In the genomic region with DNA sequence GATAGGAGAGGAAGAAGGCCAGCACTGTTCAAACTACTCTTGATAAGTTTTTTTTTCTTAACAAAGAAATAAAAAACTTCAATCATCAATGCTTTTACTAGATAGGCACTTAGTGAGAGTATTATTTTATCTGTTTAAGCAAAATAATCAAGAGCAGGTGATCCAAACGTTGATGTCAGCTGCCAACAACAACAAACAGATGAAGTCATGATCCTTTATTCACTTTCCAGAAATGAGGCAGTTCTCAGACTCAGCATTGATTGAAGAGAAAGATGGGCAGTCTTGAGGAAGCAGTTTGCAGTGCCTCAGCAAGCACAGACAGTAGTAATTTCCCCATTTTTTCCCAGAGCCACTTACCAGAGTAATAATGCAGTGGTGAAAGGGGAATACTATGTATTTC, we compare ENCODE assay signal across 30 cellular contexts. TPM values are rescaled to one million over a fixed set of nuclear protein-coding genes. Genes with fewer than 3 reads are reported as not detected.
DNase-seq lines count a peak whose midpoint lies in the region; ATAC-seq and TF ChIP-seq lines count a peak whose summit lies in the region.
"Had no signal": no experiment of that assay in that cellular context is flagged by ENCODE, and none has a peak within 500 bp of the region (broad histone marks: within the 10 kb centered on the region; RNA-seq: fewer than 3 reads in every experiment).

No MANE protein-coding gene starts in this region.

- DNase-seq in right cardiac atrium (no peak), Right ventricle myocardium superior (no peak), dermis microvascular lymphatic vessel endothelial cell (ENCODE audit: low read depth in 2 of 2) (peak; percentile 3 to 88), mesothelial cell of epicardium (ENCODE audit: low spot score in 2 of 2, unreplicated experiment in 2 of 2) (no peak), SKM-1 treated with dmso at 0.1 percent for 144 hours (lab: John Stamatoyannopoulos, UW; ENCODE audit: unreplicated experiment) (no peak), NCI-H2171 (lab: John Stamatoyannopoulos, UW) (no peak)
- no peak for DNase-seq in stimulated activated naive CD8-positive, alpha-beta T cell treated with anti-CD3 and anti-CD28 coated beads, Interleukin-15, Interleukin-2, amounts not matched to agents 100 U/mL and 50 U/mL, for 24 hours
- DNase-seq: activated CD4-positive, alpha-beta T cell treated with anti-CD3 and anti-CD28 coated beads, Interleukin-2, amount 50 U/mL, for 4 hours; activated CD4-positive, CD25-positive, alpha-beta regulatory T cell; activated naive CD4-positive, alpha-beta T cell treated with anti-CD3 and anti-CD28 coated beads for 36 hours; amygdala; CD4-positive, alpha-beta T cell; hippocampal formation; immature natural killer cell; NCI-H1092 treated with DMSO at 0.1 percent for 48 hours; NCI-H187; NCI-H226; NCI-H69; SHP77 treated with DMSO at 0.1 percent for 48 hours; stimulated activated naive CD4-positive, alpha-beta T cell treated with Interleukin-2 at 50 U/mL for 16 hours; testis had no signal

- no peaks in the 10 kb centered on the region for H3K9me3 ChIP-seq in right cardiac atrium (ENCODE audit: control insufficient read depth, low read length)
- H3K9me3 ChIP-seq: prostate gland, testis had no signal

- peaks cover 17% of the 10 kb centered on the region for H3K4me1 Mint-ChIP-seq in mesothelial cell of epicardium
- H3K4me1 Mint-ChIP-seq: immature natural killer cell, memory B cell had no signal

- peak; percentile 68 to 87 for ATAC-seq in right cardiac atrium
- ATAC-seq in Right ventricle myocardium superior (ENCODE audit: poor library complexity) = no peak
- no peak for ATAC-seq in stimulated activated naive CD8-positive, alpha-beta T cell treated with anti-CD3 and anti-CD28 coated beads, Interleukin-15, Interleukin-2, amounts not matched to agents 100 U/mL and 50 U/mL, for 24 hours
- no peak for ATAC-seq in HG02759 (IDR thresholded peaks at IDR 0.05; ENCODE audit: unreplicated experiment)
- ATAC-seq: Panc1 had no signal

- no peaks in the 10 kb centered on the region for H3K4me1 ChIP-seq in right cardiac atrium (ENCODE audit: control insufficient read depth, insufficient read depth, low read length)
- H3K4me1 ChIP-seq: prostate gland, testis had no signal

- peak overlapping the region; percentile 9 for H3K27ac Mint-ChIP-seq in mesothelial cell of epicardium
- H3K27ac Mint-ChIP-seq: activated naive CD4-positive, alpha-beta T cell treated with anti-CD3 and anti-CD28 coated beads for 36 hours; CD4-positive, alpha-beta T cell; immature natural killer cell; memory B cell had no signal

- no peak overlapping the region for H3K4me3 ChIP-seq in right cardiac atrium (ENCODE audit: low read length)
- H3K4me3 ChIP-seq: prostate gland, testis had no signal

- peaks cover 15% of the 10 kb centered on the region for H3K9me3 Mint-ChIP-seq in mesothelial cell of epicardium
- H3K9me3 Mint-ChIP-seq: activated naive CD4-positive, alpha-beta T cell treated with anti-CD3 and anti-CD28 coated beads for 36 hours had no signal

- H3K27ac ChIP-seq in right cardiac atrium (ENCODE audit: low read length) = no peak overlapping the region
- H3K27ac ChIP-seq: prostate gland, testis had no signal

- WGBS in right cardiac atrium = 18% methylated on average over 1 of the region's 1 CpG

- no peaks in the 10 kb centered on the region for H3K27me3 Mint-ChIP-seq in mesothelial cell of epicardium (ENCODE audit: low read depth)
- H3K27me3 Mint-ChIP-seq: memory B cell had no signal

- no peak for TF ChIP-seq CTCF in mesothelial cell of epicardium (IDR thresholded peaks at IDR 0.05; ENCODE audit: unreplicated experiment)

- intact Hi-C loops in right cardiac atrium (cut with DNase I) (no loop called here), Right ventricle myocardium superior (cut with DNase I) (no loop called here)

- no peaks in the 10 kb centered on the region for H3K27me3 ChIP-seq in right cardiac atrium (ENCODE audit: control insufficient read depth, insufficient read depth)
- H3K27me3 ChIP-seq: testis had no signal

- H3K36me3 Mint-ChIP-seq in mesothelial cell of epicardium = no peaks in the 10 kb centered on the region
- H3K36me3 Mint-ChIP-seq: immature natural killer cell, memory B cell had no signal

- no peak overlapping the region for H3K4me3 Mint-ChIP-seq in mesothelial cell of epicardium
- H3K4me3 Mint-ChIP-seq: activated naive CD4-positive, alpha-beta T cell treated with anti-CD3 and anti-CD28 coated beads for 36 hours; CD4-positive, alpha-beta T cell; immature natural killer cell; memory B cell had no signal

RNA-seq across cellular contexts. Expression of a gene that starts 38.4 kb away (rescaled TPM):
- not detected for total RNA-seq in right cardiac atrium
- not detected for polyA plus RNA-seq in right cardiac atrium
- not detected for total RNA-seq in Right ventricle myocardium superior
- not detected in 2 replicates for total RNA-seq in dermis microvascular lymphatic vessel endothelial cell
- total RNA-seq in mesothelial cell of epicardium = not detected in 3 replicates
- total RNA-seq: A172; activated naive CD4-positive, alpha-beta T cell treated with anti-CD3 and anti-CD28 coated beads for 36 hours; CD4-positive, alpha-beta T cell; epithelial cell of proximal tubule; H1; skeletal muscle tissue; urinary bladder had no signal
- polyA plus RNA-seq: H1, immature natural killer cell, urinary bladder had no signal

Comparison
In these comparisons a context has a peak if more than half of its experiments do, and no peak if none do; other contexts are left out.
1. ATAC-seq: peak in right cardiac atrium (2 of 2); none in Right ventricle myocardium superior (single experiment), stimulated activated naive CD8-positive, alpha-beta T cell treated with anti-CD3 and anti-CD28 coated beads, Interleukin-15, Interleukin-2, amounts not matched to agents 100 U/mL and 50 U/mL, for 24 hours (single experiment) and HG02759 (single experiment).
2. DNase-seq: peak in dermis microvascular lymphatic vessel endothelial cell (2 of 2); none in right cardiac atrium (0 of 3), Right ventricle myocardium superior (single experiment), mesothelial cell of epicardium (0 of 2), SKM-1 treated with dmso at 0.1 percent for 144 hours (single experiment), stimulated activated naive CD8-positive, alpha-beta T cell treated with anti-CD3 and anti-CD28 coated beads, Interleukin-15, Interleukin-2, amounts not matched to agents 100 U/mL and 50 U/mL, for 24 hours (single experiment) and NCI-H2171 (single experiment).